8 cellular contexts compared by ENCODE assay signal in the genomic region with DNA sequence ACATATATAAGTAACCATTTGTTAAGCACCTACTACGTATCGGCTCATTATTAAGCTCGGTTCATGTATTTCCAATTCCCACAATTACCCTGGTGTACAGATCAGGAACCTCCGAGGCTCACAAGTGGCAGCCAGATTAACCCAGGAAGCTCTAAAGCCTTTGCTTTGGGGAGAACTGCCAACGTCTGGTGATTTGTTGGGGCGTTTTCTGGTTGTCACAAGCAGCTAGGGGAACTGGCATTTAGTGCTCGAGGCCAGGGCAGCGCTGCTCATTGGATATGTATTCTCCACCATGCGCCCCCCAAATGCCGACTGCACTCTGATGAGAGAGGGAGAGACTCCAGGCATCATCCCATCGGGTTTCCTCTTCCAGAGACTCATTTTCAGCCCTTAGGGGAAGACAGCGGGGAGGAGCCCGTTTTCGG. TPM values are rescaled to one million over a fixed set of nuclear protein-coding genes. Genes with fewer than 3 reads are reported as not detected.
DNase-seq lines count a peak whose midpoint lies in the region; ATAC-seq and TF ChIP-seq lines count a peak whose summit lies in the region.

No MANE protein-coding gene starts in this region.

- DNase-seq in NCI-H2227 treated with DMSO at 0.1 percent for 48 hours (lab: John Stamatoyannopoulos, UW) = peak; percentile 36
- no peak for DNase-seq in NCI-H2227 (lab: John Stamatoyannopoulos, UW; ENCODE audit: unreplicated experiment)
- DNase-seq in HuH-7.5 (ENCODE audit: low spot score) = peak; percentile 23
- no peak for DNase-seq in lower lobe of right lung

- peak overlapping the region; percentile 97 for H3K4me2 ChIP-seq in SU-DHL-6 (ENCODE audit: low read depth, low read length, poor library complexity, severe bottlenecking)

- no peak for TF ChIP-seq CTCF in SU-DHL-6 (IDR thresholded peaks at IDR 0.05; ENCODE audit: insufficient read depth, low read length, poor library complexity, severe bottlenecking)
- TF ChIP-seq CTCF in lower lobe of right lung (IDR thresholded peaks at IDR 0.05) = no peak

- no peaks in the 10 kb centered on the region for H3K4me1 ChIP-seq in ectodermal cell (ENCODE audit: control insufficient read depth, insufficient read depth, low read length)
- H3K4me1 ChIP-seq in lower lobe of right lung = peaks cover 16% of the 10 kb centered on the region
- peaks cover 0 to 15% (median 11%) of the 10 kb centered on the region in 5 donors for H3K4me1 ChIP-seq in subcutaneous abdominal adipose tissue (ENCODE audit: control insufficient read depth in 5 of 5, insufficient read depth in 5 of 5, low read length in 5 of 5)

- H3K36me3 ChIP-seq in SU-DHL-6 (ENCODE audit: low read length) = no peaks in the 10 kb centered on the region
- H3K36me3 ChIP-seq in ectodermal cell (ENCODE audit: control insufficient read depth, insufficient read depth, low read length) = no peaks in the 10 kb centered on the region
- H3K36me3 ChIP-seq in lower lobe of right lung = peaks cover 9% of the 10 kb centered on the region
- peaks cover 0 to 11% (median 9%) of the 10 kb centered on the region in 5 donors for H3K36me3 ChIP-seq in subcutaneous abdominal adipose tissue (ENCODE audit: control insufficient read depth in 5 of 5, insufficient read depth in 5 of 5, low read length in 5 of 5)

- H3K9ac ChIP-seq in SU-DHL-6 (ENCODE audit: low read length) = peak overlapping the region; percentile 88
- peak overlapping the region; percentile 89 to 93 (median 92) for H3K9ac ChIP-seq in subcutaneous abdominal adipose tissue (ENCODE audit: low read length in 5 of 5)

- H3K9me2 ChIP-seq in SU-DHL-6 (replicated peaks; ENCODE audit: insufficient read depth, low read length) = no peaks in the 10 kb centered on the region

- H3K4me3 ChIP-seq in SU-DHL-6 (ENCODE audit: insufficient read depth, low read length, poor library complexity, severe bottlenecking) = peak overlapping the region; percentile 82
- peak overlapping the region; percentile 79 for H3K4me3 ChIP-seq in ectodermal cell (ENCODE audit: insufficient read depth, low read depth, low read length)
- peak overlapping the region; percentile 77 for H3K4me3 ChIP-seq in lower lobe of right lung
- peak overlapping the region; percentile 93 to 97 (median 94) for H3K4me3 ChIP-seq in subcutaneous abdominal adipose tissue (ENCODE audit: low read depth in 1 of 5, low read length in 5 of 5)

- peak overlapping the region; percentile 88 for H2AFZ ChIP-seq in SU-DHL-6 (ENCODE audit: low read depth, low read length, severe bottlenecking)

- intact Hi-C loops in lower lobe of right lung (cut with DNase I) = no loop called here

- 6 to 10% methylated on average over 14 of the region's 14 CpGs for WGBS in ectodermal cell, 2 experiments

- no peaks in the 10 kb centered on the region for H3K27me3 ChIP-seq in SU-DHL-6 (ENCODE audit: low read length)
- H3K27me3 ChIP-seq in ectodermal cell (ENCODE audit: control insufficient read depth, insufficient read depth, low read length, poor library complexity, severe bottlenecking) = no peaks in the 10 kb centered on the region
- no peaks in the 10 kb centered on the region for H3K27me3 ChIP-seq in lower lobe of right lung (ENCODE audit: low read depth)
- no peaks in the 10 kb centered on the region for H3K27me3 ChIP-seq in subcutaneous abdominal adipose tissue (ENCODE audit: control insufficient read depth in 5 of 5, insufficient read depth in 4 of 5, low read length in 5 of 5)

- peaks cover 4% of the 10 kb centered on the region; the same call in 1 of the 2 replicates for H3K79me2 ChIP-seq in SU-DHL-6 (ENCODE audit: insufficient read depth, low read length)

- no peaks in the 10 kb centered on the region for H4K20me1 ChIP-seq in SU-DHL-6 (ENCODE audit: low read depth, low read length)

- ATAC-seq in GM21786 (IDR thresholded peaks at IDR 0.05; ENCODE audit: unreplicated experiment) (peak; percentile 32), lower lobe of right lung (peak; percentile 64 to 71)

- no peaks in the 10 kb centered on the region for H3K9me3 ChIP-seq in SU-DHL-6 (ENCODE audit: insufficient read depth, low read length)
- no peaks in the 10 kb centered on the region for H3K9me3 ChIP-seq in ectodermal cell (ENCODE audit: control insufficient read depth, low read length)
- H3K9me3 ChIP-seq in lower lobe of right lung = no peaks in the 10 kb centered on the region
- no peaks in the 10 kb centered on the region for H3K9me3 ChIP-seq in subcutaneous abdominal adipose tissue (ENCODE audit: control insufficient read depth in 5 of 5, low read length in 5 of 5)

- H3K27ac ChIP-seq in SU-DHL-6 (ENCODE audit: low read depth, low read length) (peak overlapping the region; percentile 54), ectodermal cell (ENCODE audit: insufficient read depth, low read depth, low read length, poor library complexity, severe bottlenecking) (peak overlapping the region; percentile 78), lower lobe of right lung (peak overlapping the region; percentile 97), subcutaneous abdominal adipose tissue (ENCODE audit: low read depth, low read length) (peak overlapping the region; percentile 93)

- no peaks in the 10 kb centered on the region for H3F3A ChIP-seq in SU-DHL-6 (ENCODE audit: insufficient read depth)

RNA-seq across cellular contexts. Expression of a gene that starts 0.5 kb away (rescaled TPM):
- polyA plus RNA-seq in ectodermal cell (2013, experiment 1 of 4) = 10.1 TPM
- polyA plus RNA-seq in ectodermal cell (2013, experiment 2 of 4) = 10.7 TPM
- polyA plus RNA-seq in ectodermal cell (2013, experiment 3 of 4) = 8.9 TPM
- 10.1 TPM for polyA plus RNA-seq in ectodermal cell (2013, experiment 4 of 4)
- total RNA-seq in lower lobe of right lung = 7.2 TPM

RNA-seq across cellular contexts. Expression of a gene that starts 23.9 kb away (rescaled TPM):
- 37.4 TPM for polyA plus RNA-seq in ectodermal cell (2013, experiment 1 of 4)
- 40.3 TPM for polyA plus RNA-seq in ectodermal cell (2013, experiment 2 of 4)
- polyA plus RNA-seq in ectodermal cell (2013, experiment 3 of 4) = 37.0 TPM
- polyA plus RNA-seq in ectodermal cell (2013, experiment 4 of 4) = 39.8 TPM
- 33.0 TPM for total RNA-seq in lower lobe of right lung

Comparison
In these comparisons a context has a peak if more than half of its experiments do, and no peak if none do; other contexts are left out.
1. DNase-seq: peak in NCI-H2227 treated with DMSO at 0.1 percent for 48 hours (single experiment) and HuH-7.5 (single experiment); none in NCI-H2227 (single experiment) and lower lobe of right lung (single experiment).
2. Peak in every context shown above with its lines, with median percentiles within 50 percentile points of each other: H3K27ac ChIP-seq and H3K4me3 ChIP-seq.